ENCODE assay signal across 1 cellular context in the genomic region with DNA sequence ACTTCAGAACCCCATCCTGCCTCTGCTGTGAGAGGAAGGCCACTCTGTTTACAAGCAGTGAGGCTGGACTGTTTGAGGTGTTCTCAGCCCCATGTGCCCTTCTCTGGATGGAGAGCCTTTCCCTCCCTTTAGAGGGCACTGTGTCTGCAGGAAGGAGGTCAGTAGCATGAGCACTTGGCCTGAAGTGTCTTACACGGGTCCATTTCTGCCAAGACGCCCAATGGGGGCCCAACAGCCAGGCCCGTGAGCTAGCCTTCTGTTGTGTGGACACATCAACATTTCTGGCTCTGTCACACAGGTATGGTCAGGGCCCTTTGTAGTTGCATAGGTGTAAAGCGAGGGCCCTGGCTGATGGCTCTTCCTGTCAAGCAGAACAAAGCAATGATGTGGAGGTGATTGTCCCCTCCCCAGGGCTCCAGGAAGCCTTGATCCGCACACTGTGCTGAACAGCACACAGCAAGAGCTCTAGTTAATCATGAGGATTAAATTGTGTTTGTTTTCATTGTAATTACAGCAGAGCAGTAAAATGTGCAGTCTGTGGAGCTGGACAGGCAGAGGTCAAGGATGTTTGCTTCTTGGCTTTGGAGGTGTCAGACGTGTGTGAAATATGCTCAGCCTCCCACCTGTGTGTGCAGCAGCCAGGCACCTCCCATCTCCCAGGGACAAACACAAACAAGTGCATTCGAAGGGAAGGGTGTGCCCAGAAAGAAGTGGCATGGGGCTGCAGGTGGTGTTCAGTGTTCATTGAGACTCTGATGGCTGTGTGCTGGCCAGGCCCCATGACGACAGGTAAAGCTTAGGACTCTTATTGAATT.
TF ChIP-seq lines count a peak whose summit lies in the region.

No MANE protein-coding gene starts in this region.

TF ChIP-seq in HEK293, 187 proteins besides CTCF, POLR2A, EP300 and RAD21 (continued from another document and continues in another):
- TF ChIP-seq PRDM4 (tag by site-specific recombination; IDR thresholded peaks at IDR 0.05) (peak; percentile 51; the same call in 1 of the 2 replicates), ZNF146 (tag by site-specific recombination; IDR thresholded peaks at IDR 0.05) (0 out of 2 replicates have a peak, but pooled peaks have one; percentile 25), KLF10 (tag by site-specific recombination; IDR thresholded peaks at IDR 0.05) (peak; percentile 28; the same call in 1 of the 2 replicates), ZSCAN30 (tag by site-specific recombination; IDR thresholded peaks at IDR 0.05) (peak; percentile 75), MYNN (tag by site-specific recombination; IDR thresholded peaks at IDR 0.05; ENCODE audit: borderline replicate concordance) (0 out of 2 replicates have a peak, but pooled peaks have one; percentile 55), ZNF18 (tag by site-specific recombination; IDR thresholded peaks at IDR 0.05) (peak; percentile 71; the same call in 1 of the 2 replicates), SP2 (tag by site-specific recombination; IDR thresholded peaks at IDR 0.05) (no peak), OSR2 (tag by site-specific recombination; IDR thresholded peaks at IDR 0.05) (peak; percentile 92), ZNF341 (tag by site-specific recombination; IDR thresholded peaks at IDR 0.05; ENCODE audit: low read depth) (peak; percentile 83), KLF17 (tag by site-specific recombination; IDR thresholded peaks at IDR 0.05) (peak; percentile 94), KLF7 (tag by site-specific recombination; IDR thresholded peaks at IDR 0.05; ENCODE audit: borderline replicate concordance) (peak; percentile 87; the same call in 1 of the 2 replicates), ATF2 (tag by site-specific recombination; IDR thresholded peaks at IDR 0.05; ENCODE audit: low read depth) (0 out of 2 replicates have a peak, but pooled peaks have one; percentile 19), SCRT1 (tag by site-specific recombination; IDR thresholded peaks at IDR 0.05; ENCODE audit: borderline replicate concordance) (peak; percentile 92), GFI1B (tag by site-specific recombination; IDR thresholded peaks at IDR 0.05) (peak; percentile 45; the same call in 1 of the 2 replicates), IKZF3 (tag by site-specific recombination; IDR thresholded peaks at IDR 0.05) (peak; percentile 80), ZBTB6 (tag by site-specific recombination; IDR thresholded peaks at IDR 0.05) (peak; percentile 64; the same call in 1 of the 2 replicates), GLI2 (tag by site-specific recombination; IDR thresholded peaks at IDR 0.05; ENCODE audit: borderline replicate concordance, low read depth) (peak; percentile 85; the same call in 1 of the 2 replicates), ZNF837 (tag by site-specific recombination; IDR thresholded peaks at IDR 0.05) (no peak), ZNF366 (tag by site-specific recombination; conservative IDR thresholded peaks at IDR 0.05) (peak; percentile 42; the same call in 1 of the 2 replicates), WT1 (tag by site-specific recombination; IDR thresholded peaks at IDR 0.05) (peak; percentile 96), ZNF600 (tag by site-specific recombination; IDR thresholded peaks at IDR 0.05) (peak; percentile 82), ZFHX2 (tag by site-specific recombination; conservative IDR thresholded peaks at IDR 0.05) (peak; percentile 58), ZNF2 (tag by site-specific recombination; IDR thresholded peaks at IDR 0.05) (0 out of 2 replicates have a peak, but pooled peaks have one; percentile 37), GLIS2 (tag by site-specific recombination; IDR thresholded peaks at IDR 0.05) (0 out of 2 replicates have a peak, but pooled peaks have one; percentile 23), ZNF792 (tag by site-specific recombination; IDR thresholded peaks at IDR 0.05) (no peak), ZNF239 (tag by site-specific recombination; IDR thresholded peaks at IDR 0.05) (no peak), ZNF624 (tag by site-specific recombination; IDR thresholded peaks at IDR 0.05) (no peak), FEZF1 (tag by site-specific recombination; IDR thresholded peaks at IDR 0.05) (peak; percentile 92), SP7 (tag by site-specific recombination; IDR thresholded peaks at IDR 0.05) (peak; percentile 88), KLF1 (tag by site-specific recombination; IDR thresholded peaks at IDR 0.05) (peak; percentile 88), ZFP41 (tag by site-specific recombination; IDR thresholded peaks at IDR 0.05; ENCODE audit: borderline replicate concordance) (no peak), ZNF423 (tag by site-specific recombination; IDR thresholded peaks at IDR 0.05) (0 out of 2 replicates have a peak, but pooled peaks have one; percentile 64), ZIC2 (tag by site-specific recombination; IDR thresholded peaks at IDR 0.05) (peak; percentile 97), ZNF354C (tag by site-specific recombination; IDR thresholded peaks at IDR 0.05; ENCODE audit: borderline replicate concordance, low read depth) (no peak), ZNF629 (tag by site-specific recombination; IDR thresholded peaks at IDR 0.05) (peak; percentile 59)
- TF ChIP-seq, protein P1, sequence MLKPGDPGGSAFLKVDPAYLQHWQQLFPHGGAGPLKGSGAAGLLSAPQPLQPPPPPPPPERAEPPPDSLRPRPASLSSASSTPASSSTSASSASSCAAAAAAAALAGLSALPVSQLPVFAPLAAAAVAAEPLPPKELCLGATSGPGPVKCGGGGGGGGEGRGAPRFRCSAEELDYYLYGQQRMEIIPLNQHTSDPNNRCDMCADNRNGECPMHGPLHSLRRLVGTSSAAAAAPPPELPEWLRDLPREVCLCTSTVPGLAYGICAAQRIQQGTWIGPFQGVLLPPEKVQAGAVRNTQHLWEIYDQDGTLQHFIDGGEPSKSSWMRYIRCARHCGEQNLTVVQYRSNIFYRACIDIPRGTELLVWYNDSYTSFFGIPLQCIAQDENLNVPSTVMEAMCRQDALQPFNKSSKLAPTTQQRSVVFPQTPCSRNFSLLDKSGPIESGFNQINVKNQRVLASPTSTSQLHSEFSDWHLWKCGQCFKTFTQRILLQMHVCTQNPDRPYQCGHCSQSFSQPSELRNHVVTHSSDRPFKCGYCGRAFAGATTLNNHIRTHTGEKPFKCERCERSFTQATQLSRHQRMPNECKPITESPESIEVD (tag by site-specific recombination; IDR thresholded peaks at IDR 0.05) = peak; percentile 70
- TF ChIP-seq, protein P2, sequence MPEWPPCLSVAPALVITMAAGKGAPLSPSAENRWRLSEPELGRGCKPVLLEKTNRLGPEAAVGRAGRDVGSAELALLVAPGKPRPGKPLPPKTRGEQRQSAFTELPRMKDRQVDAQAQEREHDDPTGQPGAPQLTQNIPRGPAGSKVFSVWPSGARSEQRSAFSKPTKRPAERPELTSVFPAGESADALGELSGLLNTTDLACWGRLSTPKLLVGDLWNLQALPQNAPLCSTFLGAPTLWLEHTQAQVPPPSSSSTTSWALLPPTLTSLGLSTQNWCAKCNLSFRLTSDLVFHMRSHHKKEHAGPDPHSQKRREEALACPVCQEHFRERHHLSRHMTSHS (tag by site-specific recombination; IDR thresholded peaks at IDR 0.05) = peak; percentile 80; the same call in 1 of the 2 replicates
- TF ChIP-seq, protein P3, sequence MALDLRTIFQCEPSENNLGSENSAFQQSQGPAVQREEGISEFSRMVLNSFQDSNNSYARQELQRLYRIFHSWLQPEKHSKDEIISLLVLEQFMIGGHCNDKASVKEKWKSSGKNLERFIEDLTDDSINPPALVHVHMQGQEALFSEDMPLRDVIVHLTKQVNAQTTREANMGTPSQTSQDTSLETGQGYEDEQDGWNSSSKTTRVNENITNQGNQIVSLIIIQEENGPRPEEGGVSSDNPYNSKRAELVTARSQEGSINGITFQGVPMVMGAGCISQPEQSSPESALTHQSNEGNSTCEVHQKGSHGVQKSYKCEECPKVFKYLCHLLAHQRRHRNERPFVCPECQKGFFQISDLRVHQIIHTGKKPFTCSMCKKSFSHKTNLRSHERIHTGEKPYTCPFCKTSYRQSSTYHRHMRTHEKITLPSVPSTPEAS (tag by site-specific recombination; IDR thresholded peaks at IDR 0.05) = no peak
- TF ChIP-seq, protein P4, sequence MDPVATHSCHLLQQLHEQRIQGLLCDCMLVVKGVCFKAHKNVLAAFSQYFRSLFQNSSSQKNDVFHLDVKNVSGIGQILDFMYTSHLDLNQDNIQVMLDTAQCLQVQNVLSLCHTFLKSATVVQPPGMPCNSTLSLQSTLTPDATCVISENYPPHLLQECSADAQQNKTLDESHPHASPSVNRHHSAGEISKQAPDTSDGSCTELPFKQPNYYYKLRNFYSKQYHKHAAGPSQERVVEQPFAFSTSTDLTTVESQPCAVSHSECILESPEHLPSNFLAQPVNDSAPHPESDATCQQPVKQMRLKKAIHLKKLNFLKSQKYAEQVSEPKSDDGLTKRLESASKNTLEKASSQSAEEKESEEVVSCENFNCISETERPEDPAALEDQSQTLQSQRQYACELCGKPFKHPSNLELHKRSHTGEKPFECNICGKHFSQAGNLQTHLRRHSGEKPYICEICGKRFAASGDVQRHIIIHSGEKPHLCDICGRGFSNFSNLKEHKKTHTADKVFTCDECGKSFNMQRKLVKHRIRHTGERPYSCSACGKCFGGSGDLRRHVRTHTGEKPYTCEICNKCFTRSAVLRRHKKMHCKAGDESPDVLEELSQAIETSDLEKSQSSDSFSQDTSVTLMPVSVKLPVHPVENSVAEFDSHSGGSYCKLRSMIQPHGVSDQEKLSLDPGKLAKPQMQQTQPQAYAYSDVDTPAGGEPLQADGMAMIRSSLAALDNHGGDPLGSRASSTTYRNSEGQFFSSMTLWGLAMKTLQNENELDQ (tag by site-specific recombination; IDR thresholded peaks at IDR 0.05; ENCODE audit: low read depth) = no peak
- TF ChIP-seq, protein P5, sequence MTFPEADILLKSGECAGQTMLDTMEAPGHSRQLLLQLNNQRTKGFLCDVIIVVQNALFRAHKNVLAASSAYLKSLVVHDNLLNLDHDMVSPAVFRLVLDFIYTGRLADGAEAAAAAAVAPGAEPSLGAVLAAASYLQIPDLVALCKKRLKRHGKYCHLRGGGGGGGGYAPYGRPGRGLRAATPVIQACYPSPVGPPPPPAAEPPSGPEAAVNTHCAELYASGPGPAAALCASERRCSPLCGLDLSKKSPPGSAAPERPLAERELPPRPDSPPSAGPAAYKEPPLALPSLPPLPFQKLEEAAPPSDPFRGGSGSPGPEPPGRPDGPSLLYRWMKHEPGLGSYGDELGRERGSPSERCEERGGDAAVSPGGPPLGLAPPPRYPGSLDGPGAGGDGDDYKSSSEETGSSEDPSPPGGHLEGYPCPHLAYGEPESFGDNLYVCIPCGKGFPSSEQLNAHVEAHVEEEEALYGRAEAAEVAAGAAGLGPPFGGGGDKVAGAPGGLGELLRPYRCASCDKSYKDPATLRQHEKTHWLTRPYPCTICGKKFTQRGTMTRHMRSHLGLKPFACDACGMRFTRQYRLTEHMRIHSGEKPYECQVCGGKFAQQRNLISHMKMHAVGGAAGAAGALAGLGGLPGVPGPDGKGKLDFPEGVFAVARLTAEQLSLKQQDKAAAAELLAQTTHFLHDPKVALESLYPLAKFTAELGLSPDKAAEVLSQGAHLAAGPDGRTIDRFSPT (tag by site-specific recombination; IDR thresholded peaks at IDR 0.05) = peak; percentile 44; the same call in 1 of the 2 replicates
